ENCODE assay signal across 26 cellular contexts in the genomic region with DNA sequence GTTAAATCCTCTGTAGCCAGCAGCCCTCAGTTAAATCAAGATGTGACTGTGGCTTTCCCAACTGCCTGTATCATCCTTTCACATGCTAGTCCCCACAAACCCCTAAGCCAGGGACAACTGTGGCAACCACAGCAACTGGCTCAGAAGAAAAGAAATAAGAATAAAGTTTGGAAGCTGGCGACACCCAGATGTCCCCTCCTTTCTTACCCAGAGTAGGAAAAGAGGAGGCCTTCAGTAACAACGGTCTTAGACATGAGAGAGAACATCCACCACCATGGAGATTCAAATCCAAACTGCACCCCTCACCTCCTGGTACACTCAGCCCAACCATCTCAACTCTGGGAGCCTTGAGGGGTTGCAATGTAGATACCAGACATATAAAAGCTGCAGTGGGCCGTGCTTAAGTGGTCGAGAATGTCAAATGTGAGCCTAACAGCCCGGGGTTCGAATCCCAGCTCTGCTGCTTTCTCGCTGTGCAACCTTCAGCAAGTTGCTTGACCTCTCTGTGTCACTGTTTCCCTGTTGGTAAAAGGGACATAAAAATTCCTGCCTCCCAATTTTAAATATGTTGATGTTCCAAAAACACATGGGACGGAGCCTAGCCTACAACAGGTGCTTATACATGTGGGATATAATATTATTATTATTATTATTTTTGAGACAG. TPM values are rescaled to one million over a fixed set of nuclear protein-coding genes. Genes with fewer than 3 reads are reported as not detected.
A peak's percentile ranks its signal among the peaks of the same experiment; 100 is the strongest.
DNase-seq lines count a peak whose midpoint lies in the region; ATAC-seq, FAIRE-seq and TF ChIP-seq lines count a peak whose summit lies in the region.
"Had no signal": no experiment of that assay in that cellular context is flagged by ENCODE, and none has a peak within 500 bp of the region (broad histone marks: within the 10 kb centered on the region; RNA-seq: fewer than 3 reads in every experiment).

No MANE protein-coding gene starts in this region.

- TF ChIP-seq POLR2A in HepG2 (IDR thresholded peaks at IDR 0.05; ENCODE audit: insufficient read depth in 1 of 2, low read depth in 2 of 2, low read length in 2 of 2) (no peak), right lobe of liver (IDR thresholded peaks at IDR 0.05) (no peak)

- POLR2A ChIA-PET in HepG2 (lab: Yijun Ruan, JAX), result no interaction called here

- H3K4me2 ChIP-seq in HepG2 (ENCODE audit: low read depth, low read length) (no peak overlapping the region), neural progenitor cell (no peak overlapping the region)
- H3K4me2 ChIP-seq: BLaER1 treated with 17β-estradiol and CSF1 and Interleukin-3, amounts not matched to agents 10 nM and 100 nM had no signal

- FAIRE-seq in HepG2 (lab: Jason Lieb, UNC) (no peak), bronchial epithelial cell (lab: Jason Lieb, UNC) (peak; percentile 36)
- FAIRE-seq: A204.1, D721Med, GM12878, GM18507, H54 had no signal

- no peaks in the 10 kb centered on the region for H4K20me1 ChIP-seq in HepG2 (ENCODE audit: insufficient read depth, low read length)
- H4K20me1 ChIP-seq in neural progenitor cell (ENCODE audit: low read depth), result no peaks in the 10 kb centered on the region
- H4K20me1 ChIP-seq: BLaER1 treated with 17β-estradiol and CSF1 and Interleukin-3, amounts not matched to agents 10 nM and 100 nM had no signal

- CTCF ChIA-PET in HepG2 (lab: Yijun Ruan, JAX; ENCODE audit: low intra/inter-chr PET ratio, low total read pairs), result no interaction called here

- H3K36me3 ChIP-seq in HepG2 (replicated peaks in 1 of 2; ENCODE audit: control insufficient read depth in 1 of 2, insufficient read depth in 2 of 2, low read length in 2 of 2) (no peaks in the 10 kb centered on the region), right lobe of liver (no peaks in the 10 kb centered on the region), bronchial epithelial cell (ENCODE audit: control insufficient read depth, insufficient read depth, low read length) (no peaks in the 10 kb centered on the region), neural progenitor cell (no peaks in the 10 kb centered on the region), HAP-1 (replicated peaks) (no peaks in the 10 kb centered on the region)
- H3K36me3 ChIP-seq: BE2C; BLaER1 treated with 17β-estradiol and CSF1 and Interleukin-3, amounts not matched to agents 10 nM and 100 nM had no signal

- ATAC-seq in HepG2, result no peak
- ATAC-seq in right lobe of liver, result no peak
- no peak for ATAC-seq in HG02981 (IDR thresholded peaks at IDR 0.05; ENCODE audit: unreplicated experiment)
- ATAC-seq in GM18502 (IDR thresholded peaks at IDR 0.05; ENCODE audit: poor library complexity, unreplicated experiment), result no peak
- ATAC-seq: GM12878 had no signal

- TF ChIP-seq CTCF in HepG2 (CRISPR knock-in tag; IDR thresholded peaks at IDR 0.05) (no peak), right lobe of liver (IDR thresholded peaks at IDR 0.05) (no peak), bronchial epithelial cell (IDR thresholded peaks at IDR 0.05; ENCODE audit: insufficient read depth, low read length, severe bottlenecking) (no peak), neural progenitor cell (IDR thresholded peaks at IDR 0.05) (no peak)

- no peaks in the 10 kb centered on the region for H3K36me3 Mint-ChIP-seq in neural progenitor cell
- H3K36me3 Mint-ChIP-seq: CD14-positive monocyte had no signal

- no TSS peak for BruUV-seq in HepG2 (replicated peaks; lab: Mats Ljungman, UMichigan)

- H3F3A ChIP-seq in neural progenitor cell (ENCODE audit: low read depth), result peaks cover 13% of the 10 kb centered on the region

- H2AFZ ChIP-seq in HepG2 (ENCODE audit: low read length) (no peak overlapping the region), neural progenitor cell (replicated peaks) (no peak overlapping the region)
- H2AFZ ChIP-seq: GM23338 had no signal

- H3K4me3 ChIP-seq in HepG2 (replicated peaks in 1 of 3; ENCODE audit: insufficient read depth in 1 of 3, low read depth in 2 of 3, low read length in 3 of 3), result no peak overlapping the region
- H3K4me3 ChIP-seq in right lobe of liver, result no peak overlapping the region
- H3K4me3 ChIP-seq in bronchial epithelial cell (ENCODE audit: low read depth, low read length), result no peak overlapping the region
- H3K4me3 ChIP-seq in neural progenitor cell, result no peak overlapping the region
- H3K4me3 ChIP-seq in HAP-1, result no peak overlapping the region
- H3K4me3 ChIP-seq: BLaER1 treated with 17β-estradiol and CSF1 and Interleukin-3, amounts not matched to agents 10 nM and 100 nM; GM12878; GM23338 had no signal

- H3K9ac ChIP-seq in HepG2 (ENCODE audit: insufficient read depth, low read depth, low read length), result no peak overlapping the region
- H3K9ac ChIP-seq in neural progenitor cell, result no peak overlapping the region
- H3K9ac ChIP-seq: BLaER1 treated with 17β-estradiol and CSF1 and Interleukin-3, amounts not matched to agents 10 nM and 100 nM had no signal

- in situ Hi-C loops in HepG2 (cut with HindIII; ENCODE audit: extremely low pct_ligation_motif_present, low pct_unique_long_range_greater_than_20kb), result no loop called here
- in situ Hi-C loops in HAP-1 (cut with MboI; ENCODE audit: low sequenced_read_pairs), result no loop called here

- no peak for DNase-seq in HepG2 (ENCODE audit: low spot score)
- no peak for DNase-seq in right lobe of liver
- no peak for DNase-seq in bronchial epithelial cell (ENCODE audit: low read depth)
- DNase-seq in neural progenitor cell (ENCODE audit: low spot score), result no peak
- DNase-seq in NCI-H2227 treated with DMSO at 0.1 percent for 48 hours (lab: John Stamatoyannopoulos, UW), result no peak
- no peak for DNase-seq in HAP-1 (ENCODE audit: low spot score in 2 of 2)
- DNase-seq: ACHN; AML-193; CD4-positive, alpha-beta T cell; CD8-positive, alpha-beta memory T cell; DMS79; EL; GDM1; HCEC 1CT had no signal

- peaks cover 26% of the 10 kb centered on the region for H3K27me3 Mint-ChIP-seq in neural progenitor cell (ENCODE audit: insufficient read depth, low read depth)

- intact Hi-C loops in HepG2 (cut with micrococcal nuclease; ENCODE audit: unreplicated experiment) (no loop called here), right lobe of liver (cut with DNase I) (no loop called here)

- H3K4me1 ChIP-seq in HepG2 (ENCODE audit: insufficient read depth, low read length) (peaks cover 13% of the 10 kb centered on the region), right lobe of liver (peaks cover 0 to 13% (median 6%) of the 10 kb centered on the region in 4 donors), neural progenitor cell (peaks cover 13% of the 10 kb centered on the region), HAP-1 (no peaks in the 10 kb centered on the region)
- H3K4me1 ChIP-seq: BE2C; BLaER1 treated with 17β-estradiol and CSF1 and Interleukin-3, amounts not matched to agents 10 nM and 100 nM had no signal

- H3K9me3 ChIP-seq in HepG2 (ENCODE audit: low read length), result peaks cover 11% of the 10 kb centered on the region
- H3K9me3 ChIP-seq in right lobe of liver, result no peaks in the 10 kb centered on the region
- no peaks in the 10 kb centered on the region for H3K9me3 ChIP-seq in neural progenitor cell (ENCODE audit: low read depth)
- no peaks in the 10 kb centered on the region; the same call in 1 of the 2 replicates for H3K9me3 ChIP-seq in HAP-1
- H3K9me3 ChIP-seq: BE2C had no signal

- no peak for TF ChIP-seq RAD21 in HepG2 (CRISPR knock-in tag; IDR thresholded peaks at IDR 0.05)

- peak overlapping the region; percentile 38 for H3K4me3 Mint-ChIP-seq in neural progenitor cell
- H3K4me3 Mint-ChIP-seq: CD14-positive monocyte; CD4-positive, alpha-beta T cell; CD8-positive, alpha-beta memory T cell; GM23338 had no signal

- no peak for TF ChIP-seq EP300 in HepG2 (IDR thresholded peaks at IDR 0.05; ENCODE audit: low read depth in 2 of 2, low read length in 2 of 2)
- no peak for TF ChIP-seq EP300 in HepG2 (CRISPR knock-in tag; IDR thresholded peaks at IDR 0.05; ENCODE audit: borderline replicate concordance)

- H3K79me2 ChIP-seq in HepG2 (ENCODE audit: insufficient read depth, low read length) (no peaks in the 10 kb centered on the region), neural progenitor cell (ENCODE audit: low read depth) (no peaks in the 10 kb centered on the region)

- peaks cover 8% of the 10 kb centered on the region for H3K9me3 Mint-ChIP-seq in neural progenitor cell
- H3K9me3 Mint-ChIP-seq: CD4-positive, alpha-beta T cell had no signal

- H3K27ac Mint-ChIP-seq in neural progenitor cell, result no peak overlapping the region
- H3K27ac Mint-ChIP-seq: CD4-positive, alpha-beta T cell; CD8-positive, alpha-beta memory T cell; GM23338 had no signal

- H3K4me1 Mint-ChIP-seq in neural progenitor cell, result peaks cover 24% of the 10 kb centered on the region
- H3K4me1 Mint-ChIP-seq: CD14-positive monocyte; CD8-positive, alpha-beta memory T cell had no signal

- H3K27me3 ChIP-seq in HepG2 (ENCODE audit: control insufficient read depth in 1 of 2, insufficient read depth in 2 of 2, low read length in 2 of 2) (no peaks in the 10 kb centered on the region), right lobe of liver (no peaks in the 10 kb centered on the region), bronchial epithelial cell (ENCODE audit: control insufficient read depth, insufficient read depth, low read length) (peaks cover 7% of the 10 kb centered on the region), neural progenitor cell (peaks cover 18% of the 10 kb centered on the region), HAP-1 (ENCODE audit: low read depth) (peaks cover 9% of the 10 kb centered on the region; the same call in 1 of the 2 replicates)

- WGBS in HepG2 (ENCODE audit: low lambda C conversion rate), result 42% methylated on average over 7 of the region's 8 CpGs
- WGBS in right lobe of liver (ENCODE audit: insufficient coverage, low coverage, low lambda C conversion rate, missing lambda C conversion rate), result 44% methylated on average over 5 of the region's 8 CpGs

- H3K27ac ChIP-seq in HepG2 (ENCODE audit: extremely low read length, insufficient read depth, low read length), result no peak overlapping the region
- no peak overlapping the region for H3K27ac ChIP-seq in right lobe of liver
- H3K27ac ChIP-seq in neural progenitor cell, result no peak overlapping the region
- H3K27ac ChIP-seq: 22Rv1; BLaER1 treated with 17β-estradiol and CSF1 and Interleukin-3, amounts not matched to agents 10 nM and 100 nM had no signal

RNA-seq across cellular contexts. Expression of a gene that starts 23.8 kb away (rescaled TPM):
- not detected in 2 replicates for total RNA-seq in HepG2 (2016; rRNA removed; fragmentation: Illumina TruSeq; extraction: Trizol)
- not detected in 2 replicates for total RNA-seq in HepG2 (2016; cell fraction: cytosol; rRNA removed; fragmentation: Illumina TruSeq; extraction: Trizol; ENCODE audit: low read depth)
- total RNA-seq in HepG2 (2016; cell fraction: insoluble cytoplasmic fraction; rRNA removed; fragmentation: Illumina TruSeq; extraction: Trizol), result not detected in 2 replicates
- total RNA-seq in HepG2 (2016; cell fraction: membrane; rRNA removed; fragmentation: Illumina TruSeq; extraction: Trizol), result not detected in 2 replicates
- not detected in 2 replicates for total RNA-seq in HepG2 (2016; cell fraction: nucleus; rRNA removed; fragmentation: Illumina TruSeq; extraction: Trizol)
- polyA plus RNA-seq in HepG2 (2011; rRNA removed), result not detected in 2 replicates
- not detected in 2 replicates for polyA plus RNA-seq in HepG2 (2011; cell fraction: cytosol; rRNA removed)
- polyA plus RNA-seq in HepG2 (2011; cell fraction: nucleus; rRNA removed), result not detected in 2 replicates
- polyA plus RNA-seq in HepG2 (2012), result not detected in 2 replicates
- not detected in 2 replicates for polyA plus RNA-seq in HepG2 (2016; cell fraction: cytosol; fragmentation: Illumina TruSeq; extraction: Trizol; ENCODE audit: low read depth)
- polyA plus RNA-seq in HepG2 (2016; cell fraction: insoluble cytoplasmic fraction; fragmentation: Illumina TruSeq; extraction: Trizol; ENCODE audit: low read depth), result not detected in 2 replicates
- polyA plus RNA-seq in HepG2 (2016; cell fraction: membrane; fragmentation: Illumina TruSeq; extraction: Trizol; ENCODE audit: low read depth), result not detected in 2 replicates
- polyA plus RNA-seq in HepG2 (2016; cell fraction: nucleus; fragmentation: Illumina TruSeq; extraction: Trizol; ENCODE audit: insufficient read depth, low read depth), result not detected in 2 replicates
- not detected in 2 replicates for polyA minus RNA-seq in HepG2 (2011; rRNA and poly(A)+ RNA removed; ENCODE audit: low replicate concordance)
- not detected in 2 replicates for polyA minus RNA-seq in HepG2 (2011; cell fraction: cytosol; rRNA and poly(A)+ RNA removed)
- not detected in 2 replicates for polyA minus RNA-seq in HepG2 (2011; cell fraction: nucleus; rRNA and poly(A)+ RNA removed)
- total RNA-seq in right lobe of liver, result not detected
- total RNA-seq in bronchial epithelial cell, result not detected in 2 replicates
- not detected in 2 replicates for total RNA-seq in neural progenitor cell (ENCODE audit: low replicate concordance)
- total RNA-seq: CD4-positive, alpha-beta T cell; CD8-positive, alpha-beta memory T cell; GM12878; GM23338 had no signal
- polyA plus RNA-seq: CD14-positive monocyte; CD8-positive, alpha-beta memory T cell; GM12878; GM23338 had no signal
